In genomic region chr21:34073032-34073748, GRCh38 we compare ENCODE assay signal across 1 cellular context.
TF ChIP-seq lines count a peak whose summit lies in the region.

MRPS6 (plus strand) TSS chr21:34073578; CDS start chr21:34073701, 123 bp downstream.
SLC5A3 (plus strand) TSS chr21:34073578; CDS start chr21:34095199, 21,621 bp downstream.

TF ChIP-seq in HEK293, 187 proteins besides CTCF, POLR2A, EP300 and RAD21 (continued from another document and continues in another):
- TF ChIP-seq ZNF76 (tag by site-specific recombination; IDR thresholded peaks at IDR 0.05; ENCODE audit: borderline replicate concordance, low read depth) = peak; percentile 65; the same call in 1 of the 2 replicates
- TF ChIP-seq, protein P1, sequence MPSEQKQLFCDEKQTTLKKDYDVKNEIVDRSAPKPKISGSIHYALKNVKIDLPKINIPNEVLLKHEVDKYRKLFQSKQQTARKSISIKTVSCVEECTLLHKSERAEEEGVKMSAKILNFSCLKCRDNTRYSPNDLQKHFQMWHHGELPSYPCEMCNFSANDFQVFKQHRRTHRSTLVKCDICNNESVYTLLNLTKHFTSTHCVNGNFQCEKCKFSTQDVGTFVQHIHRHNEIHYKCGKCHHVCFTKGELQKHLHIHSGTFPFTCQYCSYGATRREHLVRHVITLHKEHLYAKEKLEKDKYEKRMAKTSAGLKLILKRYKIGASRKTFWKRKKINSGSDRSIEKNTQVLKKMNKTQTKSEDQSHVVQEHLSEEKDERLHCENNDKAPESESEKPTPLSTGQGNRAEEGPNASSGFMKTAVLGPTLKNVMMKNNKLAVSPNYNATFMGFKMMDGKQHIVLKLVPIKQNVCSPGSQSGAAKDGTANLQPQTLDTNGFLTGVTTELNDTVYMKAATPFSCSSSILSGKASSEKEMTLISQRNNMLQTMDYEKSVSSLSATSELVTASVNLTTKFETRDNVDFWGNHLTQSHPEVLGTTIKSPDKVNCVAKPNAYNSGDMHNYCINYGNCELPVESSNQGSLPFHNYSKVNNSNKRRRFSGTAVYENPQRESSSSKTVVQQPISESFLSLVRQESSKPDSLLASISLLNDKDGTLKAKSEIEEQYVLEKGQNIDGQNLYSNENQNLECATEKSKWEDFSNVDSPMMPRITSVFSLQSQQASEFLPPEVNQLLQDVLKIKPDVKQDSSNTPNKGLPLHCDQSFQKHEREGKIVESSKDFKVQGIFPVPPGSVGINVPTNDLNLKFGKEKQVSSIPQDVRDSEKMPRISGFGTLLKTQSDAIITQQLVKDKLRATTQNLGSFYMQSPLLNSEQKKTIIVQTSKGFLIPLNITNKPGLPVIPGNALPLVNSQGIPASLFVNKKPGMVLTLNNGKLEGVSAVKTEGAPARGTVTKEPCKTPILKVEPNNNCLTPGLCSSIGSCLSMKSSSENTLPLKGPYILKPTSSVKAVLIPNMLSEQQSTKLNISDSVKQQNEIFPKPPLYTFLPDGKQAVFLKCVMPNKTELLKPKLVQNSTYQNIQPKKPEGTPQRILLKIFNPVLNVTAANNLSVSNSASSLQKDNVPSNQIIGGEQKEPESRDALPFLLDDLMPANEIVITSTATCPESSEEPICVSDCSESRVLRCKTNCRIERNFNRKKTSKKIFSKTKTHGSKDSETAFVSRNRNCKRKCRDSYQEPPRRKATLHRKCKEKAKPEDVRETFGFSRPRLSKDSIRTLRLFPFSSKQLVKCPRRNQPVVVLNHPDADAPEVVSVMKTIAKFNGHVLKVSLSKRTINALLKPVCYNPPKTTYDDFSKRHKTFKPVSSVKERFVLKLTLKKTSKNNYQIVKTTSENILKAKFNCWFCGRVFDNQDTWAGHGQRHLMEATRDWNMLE (tag by site-specific recombination; conservative IDR thresholded peaks at IDR 0.05; ENCODE audit: low read depth) = no peak
- TF ChIP-seq KLF10 (tag by site-specific recombination; IDR thresholded peaks at IDR 0.05) = peak; percentile 94; the same call in 1 of the 2 replicates
- no peak for TF ChIP-seq ZNF596 (tag by site-specific recombination; IDR thresholded peaks at IDR 0.05)
- TF ChIP-seq SP3 (tag by site-specific recombination; IDR thresholded peaks at IDR 0.05) = peak; percentile 58
- TF ChIP-seq ZEB2 (tag by site-specific recombination; IDR thresholded peaks at IDR 0.05) = peak; percentile 78
- TF ChIP-seq ZNF362 (tag by site-specific recombination; IDR thresholded peaks at IDR 0.05) = no peak
- 0 out of 2 replicates have a peak, but pooled peaks have one; percentile 24 for TF ChIP-seq ZNF610 (tag by site-specific recombination; IDR thresholded peaks at IDR 0.05; ENCODE audit: borderline replicate concordance)
- no peak for TF ChIP-seq ZNF544 (tag by site-specific recombination; IDR thresholded peaks at IDR 0.05)
- TF ChIP-seq ZNF707 (tag by site-specific recombination; IDR thresholded peaks at IDR 0.05) = no peak
- no peak for TF ChIP-seq ZNF677 (tag by site-specific recombination; IDR thresholded peaks at IDR 0.05)
- TF ChIP-seq KLF17 (tag by site-specific recombination; IDR thresholded peaks at IDR 0.05) = 0 out of 2 replicates have a peak, but pooled peaks have one; percentile 20
- no peak for TF ChIP-seq ZNF16 (tag by site-specific recombination; IDR thresholded peaks at IDR 0.05; ENCODE audit: low read depth)
- TF ChIP-seq ZNF626 (tag by site-specific recombination; IDR thresholded peaks at IDR 0.05) = no peak
- no peak for TF ChIP-seq ZNF514 (tag by site-specific recombination; IDR thresholded peaks at IDR 0.05)
- TF ChIP-seq, protein P2, sequence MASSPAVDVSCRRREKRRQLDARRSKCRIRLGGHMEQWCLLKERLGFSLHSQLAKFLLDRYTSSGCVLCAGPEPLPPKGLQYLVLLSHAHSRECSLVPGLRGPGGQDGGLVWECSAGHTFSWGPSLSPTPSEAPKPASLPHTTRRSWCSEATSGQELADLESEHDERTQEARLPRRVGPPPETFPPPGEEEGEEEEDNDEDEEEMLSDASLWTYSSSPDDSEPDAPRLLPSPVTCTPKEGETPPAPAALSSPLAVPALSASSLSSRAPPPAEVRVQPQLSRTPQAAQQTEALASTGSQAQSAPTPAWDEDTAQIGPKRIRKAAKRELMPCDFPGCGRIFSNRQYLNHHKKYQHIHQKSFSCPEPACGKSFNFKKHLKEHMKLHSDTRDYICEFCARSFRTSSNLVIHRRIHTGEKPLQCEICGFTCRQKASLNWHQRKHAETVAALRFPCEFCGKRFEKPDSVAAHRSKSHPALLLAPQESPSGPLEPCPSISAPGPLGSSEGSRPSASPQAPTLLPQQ (tag by site-specific recombination; IDR thresholded peaks at IDR 0.05) = peak; percentile 54; the same call in 1 of the 2 replicates
- TF ChIP-seq BCL11B (tag by site-specific recombination; IDR thresholded peaks at IDR 0.05; ENCODE audit: low read depth) = no peak; the same call in 1 of the 2 replicates
- no peak; the same call in 1 of the 2 replicates for TF ChIP-seq ZNF169 (tag by site-specific recombination; IDR thresholded peaks at IDR 0.05)
- no peak for TF ChIP-seq ZNF311 (tag by site-specific recombination; IDR thresholded peaks at IDR 0.05; ENCODE audit: borderline replicate concordance)
- no peak for TF ChIP-seq ZNF529 (tag by site-specific recombination; IDR thresholded peaks at IDR 0.05; ENCODE audit: insufficient replicate concordance)
- peak; percentile 27; the same call in 1 of the 2 replicates for TF ChIP-seq ZNF785 (tag by site-specific recombination; IDR thresholded peaks at IDR 0.05)
- no peak for TF ChIP-seq ZFP41 (tag by site-specific recombination; IDR thresholded peaks at IDR 0.05; ENCODE audit: borderline replicate concordance)
- TF ChIP-seq, protein P3, sequence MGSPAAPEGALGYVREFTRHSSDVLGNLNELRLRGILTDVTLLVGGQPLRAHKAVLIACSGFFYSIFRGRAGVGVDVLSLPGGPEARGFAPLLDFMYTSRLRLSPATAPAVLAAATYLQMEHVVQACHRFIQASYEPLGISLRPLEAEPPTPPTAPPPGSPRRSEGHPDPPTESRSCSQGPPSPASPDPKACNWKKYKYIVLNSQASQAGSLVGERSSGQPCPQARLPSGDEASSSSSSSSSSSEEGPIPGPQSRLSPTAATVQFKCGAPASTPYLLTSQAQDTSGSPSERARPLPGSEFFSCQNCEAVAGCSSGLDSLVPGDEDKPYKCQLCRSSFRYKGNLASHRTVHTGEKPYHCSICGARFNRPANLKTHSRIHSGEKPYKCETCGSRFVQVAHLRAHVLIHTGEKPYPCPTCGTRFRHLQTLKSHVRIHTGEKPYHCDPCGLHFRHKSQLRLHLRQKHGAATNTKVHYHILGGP (tag by site-specific recombination; IDR thresholded peaks at IDR 0.05) = no peak
- TF ChIP-seq ZNF335 (tag by site-specific recombination; conservative IDR thresholded peaks at IDR 0.05) = peak; percentile 75
- TF ChIP-seq ZBTB8A (tag by site-specific recombination; IDR thresholded peaks at IDR 0.05) = 0 out of 2 replicates have a peak, but pooled peaks have one; percentile 13
- peak; percentile 69; the same call in 1 of the 2 replicates for TF ChIP-seq INSM2 (tag by site-specific recombination; IDR thresholded peaks at IDR 0.05)
- TF ChIP-seq ZNF121 (tag by site-specific recombination; IDR thresholded peaks at IDR 0.05) = no peak; the same call in 1 of the 2 replicates
- no peak for TF ChIP-seq ZNF138 (tag by site-specific recombination; IDR thresholded peaks at IDR 0.05; ENCODE audit: borderline replicate concordance)
- no peak for TF ChIP-seq ZNF24 (tag by site-specific recombination; IDR thresholded peaks at IDR 0.05)
- TF ChIP-seq YY2 (tag by site-specific recombination; IDR thresholded peaks at IDR 0.05) = no peak
- TF ChIP-seq ZNF660 (tag by site-specific recombination; IDR thresholded peaks at IDR 0.05) = peak; percentile 88
- TF ChIP-seq, protein P4, sequence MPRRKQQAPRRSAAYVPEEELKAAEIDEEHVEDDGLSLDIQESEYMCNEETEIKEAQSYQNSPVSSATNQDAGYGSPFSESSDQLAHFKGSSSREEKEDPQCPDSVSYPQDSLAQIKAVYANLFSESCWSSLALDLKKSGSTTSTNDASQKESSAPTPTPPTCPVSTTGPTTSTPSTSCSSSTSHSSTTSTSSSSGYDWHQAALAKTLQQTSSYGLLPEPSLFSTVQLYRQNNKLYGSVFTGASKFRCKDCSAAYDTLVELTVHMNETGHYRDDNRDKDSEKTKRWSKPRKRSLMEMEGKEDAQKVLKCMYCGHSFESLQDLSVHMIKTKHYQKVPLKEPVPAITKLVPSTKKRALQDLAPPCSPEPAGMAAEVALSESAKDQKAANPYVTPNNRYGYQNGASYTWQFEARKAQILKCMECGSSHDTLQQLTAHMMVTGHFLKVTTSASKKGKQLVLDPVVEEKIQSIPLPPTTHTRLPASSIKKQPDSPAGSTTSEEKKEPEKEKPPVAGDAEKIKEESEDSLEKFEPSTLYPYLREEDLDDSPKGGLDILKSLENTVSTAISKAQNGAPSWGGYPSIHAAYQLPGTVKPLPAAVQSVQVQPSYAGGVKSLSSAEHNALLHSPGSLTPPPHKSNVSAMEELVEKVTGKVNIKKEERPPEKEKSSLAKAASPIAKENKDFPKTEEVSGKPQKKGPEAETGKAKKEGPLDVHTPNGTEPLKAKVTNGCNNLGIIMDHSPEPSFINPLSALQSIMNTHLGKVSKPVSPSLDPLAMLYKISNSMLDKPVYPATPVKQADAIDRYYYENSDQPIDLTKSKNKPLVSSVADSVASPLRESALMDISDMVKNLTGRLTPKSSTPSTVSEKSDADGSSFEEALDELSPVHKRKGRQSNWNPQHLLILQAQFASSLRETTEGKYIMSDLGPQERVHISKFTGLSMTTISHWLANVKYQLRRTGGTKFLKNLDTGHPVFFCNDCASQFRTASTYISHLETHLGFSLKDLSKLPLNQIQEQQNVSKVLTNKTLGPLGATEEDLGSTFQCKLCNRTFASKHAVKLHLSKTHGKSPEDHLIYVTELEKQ (tag by site-specific recombination; IDR thresholded peaks at IDR 0.05; ENCODE audit: borderline replicate concordance) = no peak
- peak; percentile 29; the same call in 1 of the 2 replicates for TF ChIP-seq ZBTB20 (tag by site-specific recombination; IDR thresholded peaks at IDR 0.05)
- TF ChIP-seq ZNF184 (tag by site-specific recombination; IDR thresholded peaks at IDR 0.05) = peak; percentile 32; the same call in 1 of the 2 replicates
- peak; percentile 92 for TF ChIP-seq KLF9 (tag by site-specific recombination; IDR thresholded peaks at IDR 0.05; ENCODE audit: low read depth)
- no peak for TF ChIP-seq ZNF221 (tag by site-specific recombination; IDR thresholded peaks at IDR 0.05; ENCODE audit: borderline replicate concordance)
- no peak for TF ChIP-seq ZFP3 (tag by site-specific recombination; IDR thresholded peaks at IDR 0.05; ENCODE audit: low read depth)
- TF ChIP-seq PRDM1 (tag by site-specific recombination; IDR thresholded peaks at IDR 0.05) = no peak
- TF ChIP-seq WT1 (tag by site-specific recombination; IDR thresholded peaks at IDR 0.05) = 0 out of 2 replicates have a peak, but pooled peaks have one; percentile 47
- TF ChIP-seq ZSCAN30 (tag by site-specific recombination; IDR thresholded peaks at IDR 0.05) = peak; percentile 40; the same call in 1 of the 2 replicates
- TF ChIP-seq SP7 (tag by site-specific recombination; IDR thresholded peaks at IDR 0.05) = peak; percentile 73
- TF ChIP-seq, protein P5, sequence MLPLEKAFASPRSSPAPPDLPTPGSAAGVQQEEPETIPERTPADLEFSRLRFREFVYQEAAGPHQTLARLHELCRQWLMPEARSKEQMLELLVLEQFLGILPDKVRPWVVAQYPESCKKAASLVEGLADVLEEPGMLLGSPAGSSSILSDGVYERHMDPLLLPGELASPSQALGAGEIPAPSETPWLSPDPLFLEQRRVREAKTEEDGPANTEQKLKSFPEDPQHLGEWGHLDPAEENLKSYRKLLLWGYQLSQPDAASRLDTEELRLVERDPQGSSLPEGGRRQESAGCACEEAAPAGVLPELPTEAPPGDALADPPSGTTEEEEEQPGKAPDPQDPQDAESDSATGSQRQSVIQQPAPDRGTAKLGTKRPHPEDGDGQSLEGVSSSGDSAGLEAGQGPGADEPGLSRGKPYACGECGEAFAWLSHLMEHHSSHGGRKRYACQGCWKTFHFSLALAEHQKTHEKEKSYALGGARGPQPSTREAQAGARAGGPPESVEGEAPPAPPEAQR (tag by site-specific recombination; IDR thresholded peaks at IDR 0.05) = no peak
- TF ChIP-seq, protein P6, sequence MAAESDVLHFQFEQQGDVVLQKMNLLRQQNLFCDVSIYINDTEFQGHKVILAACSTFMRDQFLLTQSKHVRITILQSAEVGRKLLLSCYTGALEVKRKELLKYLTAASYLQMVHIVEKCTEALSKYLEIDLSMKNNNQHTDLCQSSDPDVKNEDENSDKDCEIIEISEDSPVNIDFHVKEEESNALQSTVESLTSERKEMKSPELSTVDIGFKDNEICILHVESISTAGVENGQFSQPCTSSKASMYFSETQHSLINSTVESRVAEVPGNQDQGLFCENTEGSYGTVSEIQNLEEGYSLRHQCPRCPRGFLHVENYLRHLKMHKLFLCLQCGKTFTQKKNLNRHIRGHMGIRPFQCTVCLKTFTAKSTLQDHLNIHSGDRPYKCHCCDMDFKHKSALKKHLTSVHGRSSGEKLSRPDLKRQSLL (tag by site-specific recombination; IDR thresholded peaks at IDR 0.05) = 0 out of 2 replicates have a peak, but pooled peaks have one; percentile 14
- TF ChIP-seq HOXA7 (CRISPR knock-in tag; IDR thresholded peaks at IDR 0.05; ENCODE audit: borderline replicate concordance) = no peak
- peak; percentile 84 for TF ChIP-seq KLF8 (tag by site-specific recombination; IDR thresholded peaks at IDR 0.05)
